In genomic region chr16:50371036-50371716, GRCh38 we compare ENCODE assay signal across 8 cellular contexts.
"Had no signal": no experiment of that assay in that cellular context is flagged by ENCODE, and none has a peak within 500 bp of the region (broad histone marks: within the 10 kb centered on the region; RNA-seq: fewer than 3 reads in every experiment).

No MANE protein-coding gene starts in this region.

- ATAC-seq: HCT116 had no signal

- H3K9me3 Mint-ChIP-seq: GM23338, HFFc6 had no signal

- H3K27ac ChIP-seq: HL-60 had no signal

- H3K4me3 Mint-ChIP-seq: GM23338, HFFc6 had no signal

- H3K9me3 ChIP-seq: HAP-1 had no signal

- H3K27ac Mint-ChIP-seq: GM23338, HFFc6 had no signal

- DNase-seq: H7, HFFc6, IMR-90 had no signal

- H3K4me3 ChIP-seq: GM23338, HAP-1, K562 had no signal

- H2AFZ ChIP-seq: GM23338 had no signal

- H3K4me2 ChIP-seq: GM23338 had no signal

- FAIRE-seq: K562 had no signal
